In the genomic region with DNA sequence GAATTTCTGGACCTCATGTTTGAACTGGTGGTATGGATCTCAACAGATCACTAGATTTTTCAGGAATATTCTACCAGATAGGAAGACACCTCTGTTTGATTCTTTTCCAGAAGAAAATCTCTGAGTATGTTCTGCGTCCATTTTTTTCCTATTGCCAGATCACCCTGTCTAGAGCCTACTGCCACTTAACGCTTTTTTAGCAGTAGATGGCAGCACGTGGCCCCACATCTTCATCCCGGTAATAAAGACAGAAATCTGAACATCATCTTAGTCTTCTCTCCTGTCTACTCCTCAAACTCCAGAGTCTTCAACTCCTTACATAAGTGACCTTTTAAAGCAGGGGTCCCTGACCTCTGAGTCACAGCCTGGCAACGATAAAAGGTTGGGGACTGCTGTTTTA, we compare ENCODE assay signal across 12 cellular contexts.
DNase-seq lines count a peak whose midpoint lies in the region; ATAC-seq and TF ChIP-seq lines count a peak whose summit lies in the region.
"Had no signal": no experiment of that assay in that cellular context is flagged by ENCODE, and none has a peak within 500 bp of the region (broad histone marks: within the 10 kb centered on the region; RNA-seq: fewer than 3 reads in every experiment).

No MANE protein-coding gene starts in this region.

- in situ Hi-C loops in T47D (cut with HindIII; ENCODE audit: low pct_unique_long_range_greater_than_20kb, low sequenced_read_pairs), result no loop called here

- no peaks in the 10 kb centered on the region for H3K36me3 Mint-ChIP-seq in nephron progenitor cell (ENCODE audit: low read depth)

- no peaks in the 10 kb centered on the region for H3K36me3 ChIP-seq in gastroesophageal sphincter
- H3K36me3 ChIP-seq: cardiac muscle cell had no signal

- TF ChIP-seq CTCF in GM10266 (IDR thresholded peaks at IDR 0.05; ENCODE audit: control insufficient read depth, insufficient read depth, low read depth, missing control alignments), result peak; percentile 23
- TF ChIP-seq CTCF in gastroesophageal sphincter (IDR thresholded peaks at IDR 0.05), result no peak
- no peak for TF ChIP-seq CTCF in nephron progenitor cell (IDR thresholded peaks at IDR 0.05)

- no peak overlapping the region for H3K4me3 ChIP-seq in gastroesophageal sphincter
- H3K4me3 ChIP-seq: cardiac muscle cell had no signal

- no peak for TF ChIP-seq POLR2A in gastroesophageal sphincter (IDR thresholded peaks at IDR 0.05)

- peaks cover 3% of the 10 kb centered on the region for H3K27me3 Mint-ChIP-seq in nephron progenitor cell (ENCODE audit: low read depth, poor library complexity)
- H3K27me3 Mint-ChIP-seq: stimulated activated naive CD8-positive, alpha-beta T cell treated with anti-CD3 and anti-CD28 coated beads, Interleukin-15, amount 100 ng/mL, for 72 hours had no signal

- no peaks in the 10 kb centered on the region for H3K9me3 Mint-ChIP-seq in nephron progenitor cell
- H3K9me3 Mint-ChIP-seq: stimulated activated naive CD8-positive, alpha-beta T cell treated with anti-CD3 and anti-CD28 coated beads, Interleukin-15, amount 100 ng/mL, for 72 hours had no signal

- no peaks in the 10 kb centered on the region for H3K9me3 ChIP-seq in gastroesophageal sphincter

- no peak overlapping the region for H3K4me3 Mint-ChIP-seq in nephron progenitor cell
- H3K4me3 Mint-ChIP-seq: stimulated activated naive CD8-positive, alpha-beta T cell treated with anti-CD3 and anti-CD28 coated beads, Interleukin-15, amount 100 ng/mL, for 72 hours had no signal

- ATAC-seq in gastroesophageal sphincter (no peak), GM19023 (IDR thresholded peaks at IDR 0.05; ENCODE audit: unreplicated experiment) (no peak)
- ATAC-seq: stimulated activated naive CD8-positive, alpha-beta T cell treated with anti-CD3 and anti-CD28 coated beads, Interleukin-15, amount 100 ng/mL, for 72 hours had no signal

- no peak overlapping the region for H3K27ac Mint-ChIP-seq in nephron progenitor cell
- H3K27ac Mint-ChIP-seq: stimulated activated naive CD8-positive, alpha-beta T cell treated with anti-CD3 and anti-CD28 coated beads, Interleukin-15, amount 100 ng/mL, for 72 hours had no signal

- no peak overlapping the region for H3K27ac ChIP-seq in gastroesophageal sphincter
- H3K27ac ChIP-seq: cardiac muscle cell had no signal

- H3K27me3 ChIP-seq in gastroesophageal sphincter, result no peaks in the 10 kb centered on the region
- H3K27me3 ChIP-seq: cardiac muscle cell had no signal

- H3K4me1 ChIP-seq in gastroesophageal sphincter, result no peaks in the 10 kb centered on the region

- H3K4me1 Mint-ChIP-seq in nephron progenitor cell, result no peaks in the 10 kb centered on the region

- 54 to 72% methylated on average over 3 to 5 of the region's 5 CpGs for WGBS in gastroesophageal sphincter (ENCODE audit: low coverage in 1 of 2), 2 donors

- peak; percentile 45 for DNase-seq in A172 (ENCODE audit: low spot score)
- DNase-seq in GM10266 (ENCODE audit: extremely low spot score), result no peak
- DNase-seq in LoVo (ENCODE audit: low spot score), result peak; percentile 11
- DNase-seq in T47D (ENCODE audit: low read depth in 1 of 2, low spot score in 1 of 2), result peak; percentile 26 to 63
- no peak for DNase-seq in cerebellar cortex (ENCODE audit: low spot score)
- DNase-seq in nephron progenitor cell, result no peak
- DNase-seq: activated CD4-positive, alpha-beta T cell treated with anti-CD3 and anti-CD28 coated beads for 4 hours; NCI-H2029 treated with DMSO at 0.1 percent for 48 hours; stimulated activated naive CD8-positive, alpha-beta T cell treated with anti-CD3 and anti-CD28 coated beads, Interleukin-15, amount 100 ng/mL, for 72 hours had no signal

- TF ChIP-seq EP300 in gastroesophageal sphincter (IDR thresholded peaks at IDR 0.05), result no peak

Comparison
In these comparisons a context has a peak if more than half of its experiments do, and no peak if none do; other contexts are left out.
1. DNase-seq: peak in A172 (single experiment), LoVo (single experiment) and T47D (2 of 2); none in GM10266 (single experiment), cerebellar cortex (single experiment) and nephron progenitor cell (single experiment).